11 cellular contexts compared by ENCODE assay signal in genomic region chr1:45647248-45648021, GRCh38. TPM values are rescaled to one million over a fixed set of nuclear protein-coding genes. Genes with fewer than 3 reads are reported as not detected.
DNase-seq lines count a peak whose midpoint lies in the region; ATAC-seq and TF ChIP-seq lines count a peak whose summit lies in the region.
"Had no signal": no experiment of that assay in that cellular context is flagged by ENCODE, and none has a peak within 500 bp of the region (broad histone marks: within the 10 kb centered on the region; RNA-seq: fewer than 3 reads in every experiment).

No MANE protein-coding gene starts in this region.

- no peak overlapping the region for H3K4me3 ChIP-seq in Panc1 (ENCODE audit: low read depth in 2 of 2, low read length in 2 of 2)
- no peak overlapping the region for H3K4me3 ChIP-seq in fibroblast of the aortic adventitia (ENCODE audit: low read depth, low read length)
- H3K4me3 ChIP-seq in naive thymus-derived CD4-positive, alpha-beta T cell (ENCODE audit: low read length): no peak overlapping the region

- CTCF ChIA-PET in CD4-positive, alpha-beta T cell (lab: Charles Lee): interaction anchor here (1.0 kb wide), 1 partner anchor 8 kb away, joined by 3 read pairs; no protein-coding TSS in a partner anchor
- CTCF ChIA-PET in Panc1 (lab: Charles Lee): no interaction called here
- CTCF ChIA-PET in naive thymus-derived CD4-positive, alpha-beta T cell (lab: Charles Lee): no interaction called here

- no peak overlapping the region for H3K4me3 Mint-ChIP-seq in CD4-positive, alpha-beta T cell
- H3K4me3 Mint-ChIP-seq in naive thymus-derived CD4-positive, alpha-beta T cell: peak overlapping the region in 1 of 10 donors; percentile 6
- H3K4me3 Mint-ChIP-seq: activated CD4-positive, alpha-beta T cell treated with anti-CD3 and anti-CD28 coated beads, Interleukin-2, amount 10 ng/mL, durations not matched to agents 24 days and 14 days had no signal

- in situ Hi-C loops in Panc1 (cut with HindIII; ENCODE audit: low pct_unique_long_range_greater_than_20kb, low sequenced_read_pairs): no loop called here

- H3K9me3 ChIP-seq in CD4-positive, alpha-beta T cell (ENCODE audit: control insufficient read depth, low read length): no peaks in the 10 kb centered on the region
- no peaks in the 10 kb centered on the region for H3K9me3 ChIP-seq in Panc1 (ENCODE audit: control insufficient read depth, insufficient read depth, low read depth, low read length)
- H3K9me3 ChIP-seq in naive thymus-derived CD4-positive, alpha-beta T cell (ENCODE audit: control insufficient read depth in 2 of 3, low read length in 3 of 3): no peaks in the 10 kb centered on the region

- H3K27ac ChIP-seq in CD4-positive, alpha-beta T cell (ENCODE audit: low read depth, low read length): no peak overlapping the region
- H3K27ac ChIP-seq in Panc1 (ENCODE audit: low read length): no peak overlapping the region
- H3K27ac ChIP-seq in naive thymus-derived CD4-positive, alpha-beta T cell (ENCODE audit: low read depth, low read length): no peak overlapping the region

- BruUV-seq in Panc1 (replicated peaks; lab: Mats Ljungman, UMichigan): no TSS peak

- no peak for TF ChIP-seq CTCF in CD4-positive, alpha-beta T cell (IDR thresholded peaks at IDR 0.05)
- no peak for TF ChIP-seq CTCF in Panc1 (IDR thresholded peaks at IDR 0.05)
- no peak for TF ChIP-seq CTCF in fibroblast of the aortic adventitia (IDR thresholded peaks at IDR 0.05; ENCODE audit: insufficient read depth, low read length)

- no peaks in the 10 kb centered on the region for H3K9me3 Mint-ChIP-seq in CD4-positive, alpha-beta T cell
- no peaks in the 10 kb centered on the region for H3K9me3 Mint-ChIP-seq in naive thymus-derived CD4-positive, alpha-beta T cell
- H3K9me3 Mint-ChIP-seq: activated CD4-positive, alpha-beta T cell treated with anti-CD3 and anti-CD28 coated beads, Interleukin-2, amount 10 ng/mL, durations not matched to agents 24 days and 14 days had no signal

- peaks cover 8% of the 10 kb centered on the region for H3K4me1 Mint-ChIP-seq in CD4-positive, alpha-beta T cell (ENCODE audit: low read depth)
- H3K4me1 Mint-ChIP-seq in naive thymus-derived CD4-positive, alpha-beta T cell: peaks cover 0 to 35% (median 27%) of the 10 kb centered on the region in 7 donors

- no peak for ATAC-seq in CD4-positive, alpha-beta T cell (ENCODE audit: poor library complexity)
- peak; percentile 21; the same call in 1 of the 2 replicates for ATAC-seq in Panc1
- peak; percentile 61 for ATAC-seq in naive thymus-derived CD4-positive, alpha-beta T cell
- ATAC-seq in HG02938 (IDR thresholded peaks at IDR 0.05; ENCODE audit: unreplicated experiment): no peak
- no peak for ATAC-seq in GM18868 (IDR thresholded peaks at IDR 0.05; ENCODE audit: unreplicated experiment)

- no peaks in the 10 kb centered on the region for H3K4me1 ChIP-seq in Panc1 (ENCODE audit: control insufficient read depth, insufficient read depth, low read length)
- H3K4me1 ChIP-seq in naive thymus-derived CD4-positive, alpha-beta T cell (ENCODE audit: control insufficient read depth in 2 of 2, insufficient read depth in 2 of 2, low read length in 2 of 2): no peaks in the 10 kb centered on the region

- intact Hi-C loops in CD4-positive, alpha-beta T cell (cut with DNase I, micrococcal nuclease): no loop called here
- intact Hi-C loops in Panc1 (cut with micrococcal nuclease; ENCODE audit: unreplicated experiment): no loop called here
- intact Hi-C loops in naive thymus-derived CD4-positive, alpha-beta T cell (cut with micrococcal nuclease): no loop called here

- peaks cover 24% of the 10 kb centered on the region for H3K36me3 ChIP-seq in Panc1 (ENCODE audit: control insufficient read depth, insufficient read depth, low read length)
- peaks cover 11 to 27% (median 19%) of the 10 kb centered on the region in 3 experiments for H3K36me3 ChIP-seq in naive thymus-derived CD4-positive, alpha-beta T cell (ENCODE audit: control insufficient read depth in 2 of 3, insufficient read depth in 3 of 3, low read length in 3 of 3)

- peak overlapping the region; percentile 42 for H3K27ac Mint-ChIP-seq in CD4-positive, alpha-beta T cell
- peak overlapping the region in 6 of 9 donors; percentile 34 to 83 (median 49) for H3K27ac Mint-ChIP-seq in naive thymus-derived CD4-positive, alpha-beta T cell
- H3K27ac Mint-ChIP-seq: activated CD4-positive, alpha-beta T cell treated with anti-CD3 and anti-CD28 coated beads, Interleukin-2, amount 10 ng/mL, durations not matched to agents 24 days and 14 days had no signal

- no peaks in the 10 kb centered on the region for H3K27me3 Mint-ChIP-seq in CD4-positive, alpha-beta T cell
- no peaks in the 10 kb centered on the region for H3K27me3 Mint-ChIP-seq in naive thymus-derived CD4-positive, alpha-beta T cell
- H3K27me3 Mint-ChIP-seq: activated CD4-positive, alpha-beta T cell treated with anti-CD3 and anti-CD28 coated beads, Interleukin-2, amount 10 ng/mL, durations not matched to agents 24 days and 14 days had no signal

- no peaks in the 10 kb centered on the region for H3K27me3 ChIP-seq in CD4-positive, alpha-beta T cell (ENCODE audit: control insufficient read depth, insufficient read depth, low read length)
- H3K27me3 ChIP-seq in Panc1 (ENCODE audit: control insufficient read depth, insufficient read depth, low read length): no peaks in the 10 kb centered on the region
- H3K27me3 ChIP-seq in naive thymus-derived CD4-positive, alpha-beta T cell (ENCODE audit: control insufficient read depth in 2 of 2, insufficient read depth in 2 of 2, low read length in 2 of 2): no peaks in the 10 kb centered on the region

- POLR2A ChIA-PET in CD4-positive, alpha-beta T cell (lab: Charles Lee): interaction anchor here (0.7 to 1.0 kb wide), 2 partner anchors 39 to 212 kb away, joined by 3 read pairs; partner anchors contain the start of gene GPBP1L1
- POLR2A ChIA-PET in Panc1 (lab: Charles Lee): interaction anchor here (0.7 kb wide), 1 partner anchor 8 kb away, joined by 9 read pairs; no protein-coding TSS in a partner anchor
- POLR2A ChIA-PET in naive thymus-derived CD4-positive, alpha-beta T cell (lab: Charles Lee): interaction anchor here (0.7 kb wide), 1 partner anchor 39 kb away, joined by 4 read pairs; the partner anchor contains the start of gene GPBP1L1

- H3K36me3 Mint-ChIP-seq in CD4-positive, alpha-beta T cell (ENCODE audit: low read depth): peaks cover 85% of the 10 kb centered on the region
- H3K36me3 Mint-ChIP-seq in naive thymus-derived CD4-positive, alpha-beta T cell: peaks cover 0 to 24% (median 7%) of the 10 kb centered on the region in 5 donors

- no peak for DNase-seq in CD4-positive, alpha-beta T cell
- DNase-seq in Panc1 (ENCODE audit: low read depth, low spot score) (no peak), fibroblast of the aortic adventitia (ENCODE audit: low read depth) (peak; percentile 65), OCI-M2 (lab: John Stamatoyannopoulos, UW; ENCODE audit: unreplicated experiment) (no peak), NCI-H146 treated with DMSO at 0.1 percent for 48 hours (lab: John Stamatoyannopoulos, UW; ENCODE audit: unreplicated experiment) (no peak)
- no peak for DNase-seq in naive thymus-derived CD4-positive, alpha-beta T cell
- DNase-seq: activated CD4-positive, alpha-beta T cell treated with anti-CD3 and anti-CD28 coated beads, Interleukin-2, amount 10 ng/mL, durations not matched to agents 24 days and 14 days; NCI-H1105 treated with DMSO at 0.1 percent for 48 hours; NCI-H526 treated with DMSO at 0.1 percent for 48 hours had no signal

RNA-seq across cellular contexts. Expression of gene CCDC17, which starts 23.6 kb away (rescaled TPM):
- 1 to 10 TPM; 2.1 to 2.3 TPM for total RNA-seq in CD4-positive, alpha-beta T cell
- 2.2 TPM for total RNA-seq in Panc1 (2021; ENCODE audit: unreplicated experiment)
- 1.1 TPM for polyA plus RNA-seq in Panc1 (2012; ENCODE audit: insufficient read length)
- 0.72 and 4.0 TPM in 2 replicates for total RNA-seq in fibroblast of the aortic adventitia (ENCODE audit: low replicate concordance)
- 1 to 10 TPM; 5.0 to 9.6 (median 5.5) TPM for total RNA-seq in naive thymus-derived CD4-positive, alpha-beta T cell
- polyA plus RNA-seq in naive thymus-derived CD4-positive, alpha-beta T cell: under 1 TPM in 1 of 2 donors, not detected in 1; 0.18 TPM

RNA-seq across cellular contexts. Expression of gene GPBP1L1, which starts 38.9 kb away (rescaled TPM):
- 100 to 1,000 TPM; 116 to 125 TPM for total RNA-seq in CD4-positive, alpha-beta T cell
- total RNA-seq in Panc1 (2021; ENCODE audit: unreplicated experiment): 130 TPM
- 61.0 TPM for polyA plus RNA-seq in Panc1 (2012; ENCODE audit: insufficient read length)
- total RNA-seq in fibroblast of the aortic adventitia (ENCODE audit: low replicate concordance): 119 and 143 TPM in 2 replicates
- total RNA-seq in naive thymus-derived CD4-positive, alpha-beta T cell: 100 to 1,000 TPM; 110 to 180 (median 122) TPM
- 100 to 1,000 TPM; 104 to 109 TPM for polyA plus RNA-seq in naive thymus-derived CD4-positive, alpha-beta T cell

RNA-seq across cellular contexts. Expression of gene TMEM69, which starts 40.5 kb away (rescaled TPM):
- 1 to 10 TPM; 5.6 to 6.3 TPM for total RNA-seq in CD4-positive, alpha-beta T cell
- total RNA-seq in Panc1 (2021; ENCODE audit: unreplicated experiment) (19.1 TPM), fibroblast of the aortic adventitia (ENCODE audit: low replicate concordance) (6.3 and 24.4 TPM in 2 replicates)
- polyA plus RNA-seq in Panc1 (2012; ENCODE audit: insufficient read length): 13.6 TPM
- total RNA-seq in naive thymus-derived CD4-positive, alpha-beta T cell: 10 to 100 TPM; 12.7 to 26.1 (median 20.1) TPM
- polyA plus RNA-seq in naive thymus-derived CD4-positive, alpha-beta T cell: 10 to 100 TPM; 54.8 to 65.2 TPM

Comparison
In these comparisons a context has a peak if more than half of its experiments do, and no peak if none do; other contexts are left out.
1. ATAC-seq: peak in Panc1 (single experiment) and naive thymus-derived CD4-positive, alpha-beta T cell (single experiment); none in CD4-positive, alpha-beta T cell (single experiment), HG02938 (single experiment) and GM18868 (single experiment).